ENCODE assay signal across 11 cellular contexts in genomic region chr13:21671793-21672680, GRCh38. TPM values are rescaled to one million over a fixed set of nuclear protein-coding genes. Genes with fewer than 3 reads are reported as not detected.
DNase-seq lines count a peak whose midpoint lies in the region; ATAC-seq and TF ChIP-seq lines count a peak whose summit lies in the region.
"Had no signal": no experiment of that assay in that cellular context is flagged by ENCODE, and none has a peak within 500 bp of the region (broad histone marks: within the 10 kb centered on the region; RNA-seq: fewer than 3 reads in every experiment).

No MANE protein-coding gene starts in this region.

- no peaks in the 10 kb centered on the region for H3K36me3 Mint-ChIP-seq in osteocyte (ENCODE audit: unreplicated experiment)

- no peaks in the 10 kb centered on the region for H3K79me2 ChIP-seq in Karpas-422 (ENCODE audit: low read length)

- DNase-seq in Karpas-422: no peak
- DNase-seq in dorsolateral prefrontal cortex: no peak
- DNase-seq in osteocyte (ENCODE audit: extremely low spot score, unreplicated experiment): no peak
- no peak for DNase-seq in cortex of kidney (lab: John Stamatoyannopoulos, UW)
- DNase-seq in GF-D8 (lab: John Stamatoyannopoulos, UW): no peak
- DNase-seq in NAMALWA (ENCODE audit: low spot score): no peak

- H4K20me1 ChIP-seq in Karpas-422 (ENCODE audit: insufficient read depth, low read depth, low read length): no peaks in the 10 kb centered on the region

- H2AFZ ChIP-seq in Karpas-422 (ENCODE audit: low read length): no peak overlapping the region

- H3K36me3 ChIP-seq in ES-I3 (ENCODE audit: insufficient read depth, low read length) (no peaks in the 10 kb centered on the region), Karpas-422 (ENCODE audit: insufficient read depth, low read length) (no peaks in the 10 kb centered on the region)

- peaks cover 6% of the 10 kb centered on the region; the same call in 1 of the 2 replicates for H3K4me1 ChIP-seq in ES-I3 (ENCODE audit: insufficient read depth, low read length)
- H3K4me1 ChIP-seq in Karpas-422 (ENCODE audit: low read length): peaks cover 70% of the 10 kb centered on the region

- H3K27ac ChIP-seq in Karpas-422 (ENCODE audit: low read length) (no peak overlapping the region), dorsolateral prefrontal cortex (peak overlapping the region in 10 of 59 donors; percentile 5 to 60 (median 44))
- H3K27ac ChIP-seq: HL-60 had no signal

- H3K4me1 Mint-ChIP-seq in osteocyte (ENCODE audit: unreplicated experiment): peaks cover 43% of the 10 kb centered on the region

- no peak overlapping the region for H3K27ac Mint-ChIP-seq in osteocyte (ENCODE audit: unreplicated experiment)
- H3K27ac Mint-ChIP-seq: dendritic cell treated with granulocyte-macrophage colony-stimulating factor and Interleukin-4, amounts not matched to agents 40 ng/mL and 50 ng/mL, for 4 days had no signal

- peak overlapping the region; percentile 90 for H3K4me3 ChIP-seq in Karpas-422 (ENCODE audit: low read length)
- peak overlapping the region; percentile 52 to 90 (median 74) for H3K4me3 ChIP-seq in dorsolateral prefrontal cortex

- intact Hi-C loops in dorsolateral prefrontal cortex (cut with DNase I): loop anchor here (2.0 to 5.0 kb wide), 2 partner anchors 67 to 605 kb away; partner anchors contain the start of gene MICU2 (in 1 of the 2)

- H3K4me3 Mint-ChIP-seq in osteocyte (ENCODE audit: unreplicated experiment): peak overlapping the region; percentile 75

- no peak for ATAC-seq in GM18519 (IDR thresholded peaks at IDR 0.05; ENCODE audit: low FRiP score, unreplicated experiment)

- no peaks in the 10 kb centered on the region for H3K27me3 ChIP-seq in Karpas-422 (ENCODE audit: low read length)
- H3K27me3 ChIP-seq in dorsolateral prefrontal cortex: peaks cover 0 to 24% (median 0%) of the 10 kb centered on the region in 45 donors

- H3K9me3 Mint-ChIP-seq in osteocyte (ENCODE audit: unreplicated experiment): no peaks in the 10 kb centered on the region
- H3K9me3 Mint-ChIP-seq: dendritic cell treated with granulocyte-macrophage colony-stimulating factor and Interleukin-4, amounts not matched to agents 40 ng/mL and 50 ng/mL, for 4 days had no signal

- peak overlapping the region; percentile 99 for H3K4me2 ChIP-seq in Karpas-422 (ENCODE audit: low read depth, low read length, poor library complexity, severe bottlenecking)

- TF ChIP-seq CTCF in dorsolateral prefrontal cortex (IDR thresholded peaks at IDR 0.05 in 54 of 56, conservative IDR thresholded peaks at IDR 0.05 in 2 of 56; ENCODE audit: low read depth in 1 of 56, partially characterized antibody in 56 of 56) (no peak), osteocyte (IDR thresholded peaks at IDR 0.05) (no peak)

- H3K27me3 Mint-ChIP-seq in osteocyte (ENCODE audit: unreplicated experiment): peaks cover 66% of the 10 kb centered on the region

- H3K9ac ChIP-seq in ES-I3 (ENCODE audit: low read depth, low read length): peak overlapping the region; percentile 91; the same call in 1 of the 2 replicates
- H3K9ac ChIP-seq in Karpas-422 (ENCODE audit: low read length): no peak overlapping the region

- no peaks in the 10 kb centered on the region for H3K9me2 ChIP-seq in Karpas-422 (replicated peaks; ENCODE audit: insufficient read depth, low read length)

- H3K9me3 ChIP-seq in ES-I3 (ENCODE audit: control insufficient read depth, insufficient read depth, low read length) (no peaks in the 10 kb centered on the region), Karpas-422 (ENCODE audit: low read length) (no peaks in the 10 kb centered on the region)

RNA-seq across cellular contexts. Expression of gene FGF9, which starts 1.2 kb away (rescaled TPM):
- 0.11 and 2.9 TPM in 2 replicates for total RNA-seq in Karpas-422 (2014; rRNA removed; shearing (Covaris generic); ENCODE audit: low replicate concordance)
- total RNA-seq in dorsolateral prefrontal cortex (10 to 100 TPM in 99 of 120 experiments, 1 to 10 TPM in 21; 4.4 to 25.3 (median 14.5) TPM), osteocyte (not detected in 2 replicates)
- total RNA-seq: pulmonary artery endothelial cell had no signal
